In genomic region chr3:47083786-47084185, GRCh38 we compare ENCODE assay signal across 12 cellular contexts.
DNase-seq lines count a peak whose midpoint lies in the region; ATAC-seq, FAIRE-seq and TF ChIP-seq lines count a peak whose summit lies in the region.
"Had no signal": no experiment of that assay in that cellular context is flagged by ENCODE, and none has a peak within 500 bp of the region (broad histone marks: within the 10 kb centered on the region; RNA-seq: fewer than 3 reads in every experiment).

No MANE protein-coding gene starts in this region.

- H3K4me1 ChIP-seq in right lobe of liver, result no peaks in the 10 kb centered on the region
- H3K4me1 ChIP-seq in pancreas, result no peaks in the 10 kb centered on the region

- H3K4me3 ChIP-seq in right lobe of liver (no peak overlapping the region), pancreas (no peak overlapping the region)
- H3K4me3 ChIP-seq: PC-9 had no signal

- H3K4me3 Mint-ChIP-seq in activated CD4-positive, alpha-beta T cell treated with anti-CD3 and anti-CD28 coated beads for 36 hours, result no peak overlapping the region

- WGBS in right lobe of liver (ENCODE audit: insufficient coverage, low coverage, low lambda C conversion rate, missing lambda C conversion rate), result 74% methylated on average over 3 of the region's 3 CpGs
- 93 to 94% methylated on average over 3 of the region's 3 CpGs for WGBS in pancreas, 2 donors

- no peak for DNase-seq in activated CD4-positive, alpha-beta T cell treated with anti-CD3 and anti-CD28 coated beads for 36 hours
- no peak for DNase-seq in activated CD4-positive, alpha-beta T cell treated with anti-CD3 and anti-CD28 coated beads, Interleukin-2, amount 50 U/mL, for 48 hours
- DNase-seq in OCI-M1 (lab: John Stamatoyannopoulos, UW) (peak; percentile 77), right lobe of liver (no peak), pancreas (no peak), NCI-H146 treated with DMSO at 0.1 percent for 48 hours (lab: John Stamatoyannopoulos, UW; ENCODE audit: unreplicated experiment) (no peak)
- DNase-seq: DND-41, NCI-H1694 treated with DMSO at 0.1 percent for 48 hours, PC-9 had no signal

- POLR2A ChIA-PET in activated CD4-positive, alpha-beta T cell treated with anti-CD3 and anti-CD28 coated beads for 36 hours (lab: Charles Lee), result no interaction called here

- no peak for TF ChIP-seq CTCF in right lobe of liver (IDR thresholded peaks at IDR 0.05)
- TF ChIP-seq CTCF in pancreas (IDR thresholded peaks at IDR 0.05), result no peak

- no peaks in the 10 kb centered on the region for H3K27me3 Mint-ChIP-seq in activated CD4-positive, alpha-beta T cell treated with anti-CD3 and anti-CD28 coated beads for 36 hours

- FAIRE-seq in pancreas (lab: Jason Lieb, UNC), result no peak

- CTCF ChIA-PET in activated CD4-positive, alpha-beta T cell treated with anti-CD3 and anti-CD28 coated beads for 36 hours (lab: Charles Lee), result no interaction called here

- H3K9me3 ChIP-seq in right lobe of liver (no peaks in the 10 kb centered on the region), pancreas (no peaks in the 10 kb centered on the region)

- H3K27ac Mint-ChIP-seq in activated CD4-positive, alpha-beta T cell treated with anti-CD3 and anti-CD28 coated beads for 36 hours, result peak overlapping the region; percentile 5

- ATAC-seq in activated CD4-positive, alpha-beta T cell treated with anti-CD3 and anti-CD28 coated beads for 36 hours, result no peak
- ATAC-seq in GM21737 (IDR thresholded peaks at IDR 0.05; ENCODE audit: unreplicated experiment), result peak; percentile 50
- peak in 3 of 4 donors; percentile 27 to 64 (median 32) for ATAC-seq in right lobe of liver
- ATAC-seq in pancreas, result no peak
- no peak for ATAC-seq in GM18867 (IDR thresholded peaks at IDR 0.05; ENCODE audit: unreplicated experiment)

- TF ChIP-seq POLR2A in right lobe of liver (IDR thresholded peaks at IDR 0.05), result no peak

- intact Hi-C loops in activated CD4-positive, alpha-beta T cell treated with anti-CD3 and anti-CD28 coated beads for 36 hours (cut with DNase I, micrococcal nuclease), result loop anchor here in 1 of 2 experiments (10.0 kb wide), 1 partner anchor 241 kb away; no protein-coding TSS in a partner anchor
- intact Hi-C loops in right lobe of liver (cut with DNase I) (no loop called here), pancreas (cut with DNase I) (no loop called here)

- H3K27me3 ChIP-seq in right lobe of liver, result no peaks in the 10 kb centered on the region
- no peaks in the 10 kb centered on the region for H3K27me3 ChIP-seq in pancreas

- H3K9me3 Mint-ChIP-seq in activated CD4-positive, alpha-beta T cell treated with anti-CD3 and anti-CD28 coated beads for 36 hours (ENCODE audit: low read depth), result no peaks in the 10 kb centered on the region

- peaks cover 51% of the 10 kb centered on the region for H3K36me3 Mint-ChIP-seq in activated CD4-positive, alpha-beta T cell treated with anti-CD3 and anti-CD28 coated beads for 36 hours (ENCODE audit: low read depth)

- H3K27ac ChIP-seq in right lobe of liver (no peak overlapping the region), pancreas (no peak overlapping the region)
- H3K27ac ChIP-seq: 22Rv1, PC-9 had no signal

- H3K4me1 Mint-ChIP-seq in activated CD4-positive, alpha-beta T cell treated with anti-CD3 and anti-CD28 coated beads for 36 hours, result peaks cover 18% of the 10 kb centered on the region

- H3K36me3 ChIP-seq in right lobe of liver, result peaks cover 0 to 57% (median 28%) of the 10 kb centered on the region in 4 donors
- H3K36me3 ChIP-seq in pancreas, result peaks cover 2 to 33% (median 3%) of the 10 kb centered on the region in 3 donors

Comparison
In these comparisons a context has a peak if more than half of its experiments do, and no peak if none do; other contexts are left out.
1. ATAC-seq: peak in GM21737 (single experiment) and right lobe of liver (3 of 4); none in activated CD4-positive, alpha-beta T cell treated with anti-CD3 and anti-CD28 coated beads for 36 hours (single experiment), pancreas (0 of 4) and GM18867 (single experiment).